Comparison of ENCODE assay signal across 36 cellular contexts in genomic region chr7:149281508-149282330, GRCh38.
"Had no signal": no experiment of that assay in that cellular context is flagged by ENCODE, and none has a peak within 500 bp of the region (broad histone marks: within the 10 kb centered on the region; RNA-seq: fewer than 3 reads in every experiment).

No MANE protein-coding gene starts in this region.

- FAIRE-seq: RCC 7860 had no signal

- H3K9me3 Mint-ChIP-seq: activated B cell treated with CpG ODN at 0.5 μM for 24 hours; activated CD4-positive, alpha-beta memory T cell treated with anti-CD3 and anti-CD28 coated beads for 36 hours; activated naive CD4-positive, alpha-beta T cell treated with anti-CD3 and anti-CD28 coated beads for 36 hours; activated naive CD4-positive, alpha-beta T cell treated with anti-CD3 and anti-CD28 coated beads, Interleukin-2, amount 50 U/mL, for 72 hours; activated T-cell treated with anti-CD3 and anti-CD28 coated beads, Interleukin-2, amount 50 U/mL, for 4 hours; activated T-helper 1 cell treated with anti-CD3 and anti-CD28 coated beads, Interleukin-12 subunit alpha, Interleukin-12 subunit beta, Interleukin-2, Interleukin-4 antibody, amounts not matched to agents 30 ng/mL and 10 ng/mL and 1 ng/mL, durations not matched to agents 14 hours and 24 hours and 36 hours; central memory CD8-positive, alpha-beta T cell had no signal

- H3K27ac ChIP-seq: cardiac muscle cell, PC-9, RWPE1, VCaP had no signal

- ATAC-seq: activated CD4-positive, alpha-beta T cell treated with anti-CD3 and anti-CD28 coated beads for 36 hours; activated naive CD4-positive, alpha-beta T cell treated with anti-CD3 and anti-CD28 coated beads, Interleukin-2, amount 50 U/mL, for 72 hours; activated T-cell treated with anti-CD3 and anti-CD28 coated beads, Interleukin-2, amount 50 U/mL, for 4 hours; Right ventricle myocardium inferior; SK-N-SH treated with all-trans-retinoic acid at 6 μM for 48 hours had no signal

- H3K4me3 Mint-ChIP-seq: activated B cell treated with CpG ODN at 0.5 μM for 24 hours; activated CD4-positive, alpha-beta memory T cell treated with anti-CD3 and anti-CD28 coated beads for 36 hours; activated CD4-positive, alpha-beta T cell treated with anti-CD3 and anti-CD28 coated beads for 36 hours; activated naive CD4-positive, alpha-beta T cell treated with anti-CD3 and anti-CD28 coated beads for 36 hours; activated T-cell treated with anti-CD3 and anti-CD28 coated beads, Interleukin-2, amount 50 U/mL, for 4 hours; activated T-helper 1 cell treated with anti-CD3 and anti-CD28 coated beads, Interleukin-12 subunit alpha, Interleukin-12 subunit beta, Interleukin-2, Interleukin-4 antibody, amounts not matched to agents 30 ng/mL and 10 ng/mL and 1 ng/mL, durations not matched to agents 14 hours and 24 hours and 36 hours; central memory CD8-positive, alpha-beta T cell had no signal

- H3K27me3 Mint-ChIP-seq: activated B cell treated with CpG ODN at 0.5 μM for 24 hours; activated CD4-positive, alpha-beta memory T cell treated with anti-CD3 and anti-CD28 coated beads for 36 hours; activated CD4-positive, alpha-beta T cell treated with anti-CD3 and anti-CD28 coated beads for 36 hours; central memory CD8-positive, alpha-beta T cell had no signal

- H3K4me2 ChIP-seq: PC-9 had no signal

- H3K27me3 ChIP-seq: cardiac muscle cell had no signal

- H2AFZ ChIP-seq: PC-9 had no signal

- H3K27ac Mint-ChIP-seq: activated CD4-positive, alpha-beta T cell treated with anti-CD3 and anti-CD28 coated beads for 36 hours; activated naive CD4-positive, alpha-beta T cell treated with anti-CD3 and anti-CD28 coated beads for 36 hours; activated T-helper 1 cell treated with anti-CD3 and anti-CD28 coated beads, Interleukin-12 subunit alpha, Interleukin-12 subunit beta, Interleukin-2, Interleukin-4 antibody, amounts not matched to agents 30 ng/mL and 10 ng/mL and 1 ng/mL, durations not matched to agents 14 hours and 24 hours and 36 hours had no signal

- DNase-seq: activated B cell treated with CpG ODN at 0.5 μM for 24 hours; activated CD4-positive, alpha-beta memory T cell treated with anti-CD3 and anti-CD28 coated beads for 36 hours; activated CD4-positive, alpha-beta T cell treated with anti-CD3 and anti-CD28 coated beads for 36 hours; activated CD4-positive, alpha-beta T cell treated with anti-CD3 and anti-CD28 coated beads, Interleukin-2, amount 50 U/mL, for 1 hour; activated CD8-positive, alpha-beta memory T cell treated with anti-CD3 and anti-CD28 coated beads, Interleukin-2, amount 50 U/mL, for 4 hours; activated gamma-delta T cell treated with Interleukin-2 at 50 U/mL for 16 hours; activated naive CD4-positive, alpha-beta T cell treated with anti-CD3 and anti-CD28 coated beads for 36 hours; activated T-cell treated with anti-CD3 and anti-CD28 coated beads for 4 hours; activated T-cell treated with anti-CD3 and anti-CD28 coated beads, Interleukin-2, amount 50 U/mL, for 4 hours; amniotic stem cell; Karpas-422; KBM-7; NCI-H1105 treated with DMSO at 0.1 percent for 48 hours; NCI-H1436; NCI-H1694; NCI-H1930; NCI-H2081 treated with DMSO at 0.1 percent for 48 hours; NCI-H226; NCI-H446 treated with DMSO at 0.1 percent for 48 hours; NCI-H526; NCI-H748 treated with DMSO at 0.1 percent for 48 hours; NK-92 treated with Interleukin-12 subunit alpha and Interleukin-12 subunit beta, amount 100 ng/mL, for 24 hours; PC-9; SIG-M5; T-helper 1 cell; T-helper 2 cell; T-helper 9 cell had no signal

- H3K4me3 ChIP-seq: cardiac muscle cell, PC-9 had no signal
